Comparison of ENCODE assay signal across 3 cellular contexts in genomic region chr4:109199585-109199984, GRCh38.
"Had no signal": no experiment of that assay in that cellular context is flagged by ENCODE, and none has a peak within 500 bp of the region (broad histone marks: within the 10 kb centered on the region; RNA-seq: fewer than 3 reads in every experiment).

No MANE protein-coding gene starts in this region.

- DNase-seq: GDM1, GF-D8 had no signal

- H3K4me3 ChIP-seq: GM12878 had no signal

- ATAC-seq: GM12878 had no signal
